In genomic region chr21:44832516-44833255, GRCh38 we compare ENCODE assay signal across 6 cellular contexts. TPM values are rescaled to one million over a fixed set of nuclear protein-coding genes. Genes with fewer than 3 reads are reported as not detected.
DNase-seq lines count a peak whose midpoint lies in the region; ATAC-seq, FAIRE-seq and TF ChIP-seq lines count a peak whose summit lies in the region.
"Not testable (repeated sequence)": the region's sequence is repeated elsewhere in the genome, so short reads cannot be mapped to it uniquely, and the experiment has no call there.

No MANE protein-coding gene starts in this region.

- ATAC-seq in GM12878: not testable (repeated sequence)

- not testable (repeated sequence) for H3K4me1 ChIP-seq in GM12878 (ENCODE audit: control insufficient read depth, insufficient read depth, low read length); mesenchymal stem cell (ENCODE audit: control insufficient read depth, insufficient read depth, low read depth, low read length)
- peaks cover 0 to 15% of the 10 kb centered on the region in 2 donors for H3K4me1 ChIP-seq in thyroid gland

- CTCF ChIA-PET in GM12878 (lab: Yijun Ruan, JAX): not testable (repeated sequence)

- TF ChIP-seq CTCF in GM12878 (IDR thresholded peaks at IDR 0.05 in 2 of 3, conservative IDR thresholded peaks at IDR 0.05 in 1 of 3; ENCODE audit: control insufficient read depth in 2 of 3, extremely low read depth in 1 of 3, insufficient read depth in 1 of 3, low read depth in 3 of 3, low read length in 3 of 3); thyroid gland (IDR thresholded peaks at IDR 0.05): not testable (repeated sequence)

- H2BK15ac ChIP-seq in mesenchymal stem cell (ENCODE audit: low read depth, poor library complexity, severe bottlenecking): peak overlapping the region; percentile 57

- not testable (repeated sequence) for H3K18ac ChIP-seq in mesenchymal stem cell (ENCODE audit: low read depth in 1 of 2, low read length in 2 of 2)

- WGBS in GM12878 (ENCODE audit: insufficient coverage, insufficient replicate concordance, low lambda C conversion rate, missing lambda C conversion rate): 78% methylated on average over 23 of the region's 23 CpGs
- 88% methylated on average over 23 of the region's 23 CpGs for WGBS in mesenchymal stem cell
- WGBS in thyroid gland, 2 donors: 55 to 59% methylated on average over 23 of the region's 23 CpGs

- H3K79me1 ChIP-seq in mesenchymal stem cell (replicated peaks; ENCODE audit: low read length, poor library complexity, severe bottlenecking): not testable (repeated sequence)

- TF ChIP-seq EP300 in GM12878 (IDR thresholded peaks at IDR 0.05; ENCODE audit: borderline replicate concordance in 1 of 2, control insufficient read depth in 1 of 2, low read depth in 2 of 2, low read length in 2 of 2): not testable (repeated sequence)

- not testable (repeated sequence) for FAIRE-seq in GM12878 (lab: Jason Lieb, UNC)

- not testable (repeated sequence) for TF ChIP-seq POLR2A in GM12878 (IDR thresholded peaks at IDR 0.05; ENCODE audit: low read depth, low read length); thyroid gland (IDR thresholded peaks at IDR 0.05)

- BruUV-seq in GM12878 (replicated peaks; lab: Mats Ljungman, UMichigan): not testable (repeated sequence)

- not testable (repeated sequence) for H3K27ac ChIP-seq in GM12878 (ENCODE audit: control insufficient read depth, insufficient read depth); mesenchymal stem cell (ENCODE audit: low read length, poor library complexity, severe bottlenecking); thyroid gland

- not testable (repeated sequence) for H3K4ac ChIP-seq in mesenchymal stem cell (ENCODE audit: low read depth in 1 of 2, low read length in 2 of 2)

- intact Hi-C loops in GM12878 (cut with micrococcal nuclease; ENCODE audit: unreplicated experiment); dendritic cell treated with granulocyte-macrophage colony-stimulating factor and Interleukin-4, amounts not matched to agents 40 ng/mL and 50 ng/mL, for 4 days (cut with micrococcal nuclease); thyroid gland (cut with DNase I): not testable (repeated sequence)

- H3K27ac Mint-ChIP-seq in activated T-cell treated with anti-CD3 and anti-CD28 coated beads, Interleukin-2, amount 50 U/mL, for 24 hours: peak overlapping the region; percentile 41
- H3K27ac Mint-ChIP-seq in dendritic cell treated with granulocyte-macrophage colony-stimulating factor and Interleukin-4, amounts not matched to agents 40 ng/mL and 50 ng/mL, for 4 days: peak overlapping the region; percentile 65

- H2BK5ac ChIP-seq in mesenchymal stem cell (ENCODE audit: low read depth, low read length, poor library complexity, severe bottlenecking): not testable (repeated sequence)

- not testable (repeated sequence) for H3K9ac ChIP-seq in GM12878 (ENCODE audit: control insufficient read depth, insufficient read depth, low read length); mesenchymal stem cell (ENCODE audit: low read length)

- H3K79me2 ChIP-seq in GM12878 (ENCODE audit: control insufficient read depth, insufficient read depth, low read length): not testable (repeated sequence)

- not testable (repeated sequence) for H3K4me3 ChIP-seq in GM12878; mesenchymal stem cell (ENCODE audit: insufficient read depth in 1 of 2, low read depth in 1 of 2, low read length in 2 of 2); thyroid gland (replicated peaks in 1 of 3)

- not testable (repeated sequence) for H3K27me3 Mint-ChIP-seq in activated T-cell treated with anti-CD3 and anti-CD28 coated beads, Interleukin-2, amount 50 U/mL, for 24 hours
- peaks cover 12% of the 10 kb centered on the region for H3K27me3 Mint-ChIP-seq in dendritic cell treated with granulocyte-macrophage colony-stimulating factor and Interleukin-4, amounts not matched to agents 40 ng/mL and 50 ng/mL, for 4 days

- SMC1A ChIA-PET in GM12878 (lab: Charles Lee; ENCODE audit: uncharacterized antibody, unreplicated experiment): not testable (repeated sequence)

- not testable (repeated sequence) for H2BK12ac ChIP-seq in mesenchymal stem cell (ENCODE audit: low read length in 2 of 2)

- not testable (repeated sequence) for H2BK120ac ChIP-seq in mesenchymal stem cell (ENCODE audit: low read depth, low read length)

- H3K4me1 Mint-ChIP-seq in activated T-cell treated with anti-CD3 and anti-CD28 coated beads, Interleukin-2, amount 50 U/mL, for 24 hours (ENCODE audit: low read depth): peaks cover 22% of the 10 kb centered on the region
- H3K4me1 Mint-ChIP-seq in dendritic cell treated with granulocyte-macrophage colony-stimulating factor and Interleukin-4, amounts not matched to agents 40 ng/mL and 50 ng/mL, for 4 days (ENCODE audit: low read depth): peaks cover 38% of the 10 kb centered on the region

- TF ChIP-seq RAD21 in GM12878 (IDR thresholded peaks at IDR 0.05; ENCODE audit: insufficient read depth, low read depth, low read length): not testable (repeated sequence)

- DNase-seq in MV-4-11 (lab: John Stamatoyannopoulos, UW) (peak; percentile 34), thyroid gland (peak; percentile 69 to 71)
- not testable (repeated sequence) for DNase-seq in activated T-cell treated with anti-CD3 and anti-CD28 coated beads, Interleukin-2, amount 50 U/mL, for 24 hours; GM12878 (ENCODE audit: low read depth, low spot score); mesenchymal stem cell

- RAD21 ChIA-PET in GM12878 (lab: Charles Lee; ENCODE audit: unreplicated experiment): not testable (repeated sequence)

- H3K9me3 ChIP-seq in GM12878 (replicated peaks; ENCODE audit: control insufficient read depth, insufficient read depth, low read length); thyroid gland: not testable (repeated sequence)
- H3K9me3 ChIP-seq in mesenchymal stem cell (ENCODE audit: control insufficient read depth, low read length): peaks cover 26% of the 10 kb centered on the region

- in situ Hi-C loops in GM12878 (cut with MboI): not testable (repeated sequence)

- H3K36me3 ChIP-seq in GM12878 (ENCODE audit: control insufficient read depth in 2 of 2, insufficient read depth in 2 of 2, low read length in 1 of 2); mesenchymal stem cell (ENCODE audit: control insufficient read depth in 1 of 2, insufficient read depth in 2 of 2, low read depth in 1 of 2, low read length in 2 of 2); thyroid gland: not testable (repeated sequence)

- H2AK5ac ChIP-seq in mesenchymal stem cell (ENCODE audit: low read length, severe bottlenecking): not testable (repeated sequence)

- H3K14ac ChIP-seq in mesenchymal stem cell (ENCODE audit: low read length in 2 of 2): not testable (repeated sequence)

- H4K20me1 ChIP-seq in GM12878 (ENCODE audit: control insufficient read depth, insufficient read depth): not testable (repeated sequence)

- not testable (repeated sequence) for H3K4me2 ChIP-seq in GM12878 (ENCODE audit: control insufficient read depth, insufficient read depth); mesenchymal stem cell (ENCODE audit: low read length, poor library complexity, severe bottlenecking)

- not testable (repeated sequence) for H3K27me3 ChIP-seq in GM12878 (replicated peaks in 1 of 2; ENCODE audit: control insufficient read depth in 2 of 2, insufficient read depth in 2 of 2, low read length in 1 of 2); thyroid gland
- peaks cover 12 to 24% of the 10 kb centered on the region in 2 experiments for H3K27me3 ChIP-seq in mesenchymal stem cell (ENCODE audit: control insufficient read depth in 1 of 2, insufficient read depth in 1 of 2, low read length in 2 of 2)

- not testable (repeated sequence) for H4K91ac ChIP-seq in mesenchymal stem cell (ENCODE audit: low read length)

- not testable (repeated sequence) for H3K4me3 Mint-ChIP-seq in activated T-cell treated with anti-CD3 and anti-CD28 coated beads, Interleukin-2, amount 50 U/mL, for 24 hours; dendritic cell treated with granulocyte-macrophage colony-stimulating factor and Interleukin-4, amounts not matched to agents 40 ng/mL and 50 ng/mL, for 4 days

- POLR2A ChIA-PET in GM12878 (lab: Charles Lee): not testable (repeated sequence)

- not testable (repeated sequence) for H3K23ac ChIP-seq in mesenchymal stem cell (ENCODE audit: low read length in 2 of 2)

- H3K36me3 Mint-ChIP-seq in activated T-cell treated with anti-CD3 and anti-CD28 coated beads, Interleukin-2, amount 50 U/mL, for 24 hours (ENCODE audit: low read depth); dendritic cell treated with granulocyte-macrophage colony-stimulating factor and Interleukin-4, amounts not matched to agents 40 ng/mL and 50 ng/mL, for 4 days (ENCODE audit: low read depth): not testable (repeated sequence)

- H4K8ac ChIP-seq in mesenchymal stem cell (ENCODE audit: low read length): not testable (repeated sequence)

- H3K9me3 Mint-ChIP-seq in activated T-cell treated with anti-CD3 and anti-CD28 coated beads, Interleukin-2, amount 50 U/mL, for 24 hours: not testable (repeated sequence)
- H3K9me3 Mint-ChIP-seq in dendritic cell treated with granulocyte-macrophage colony-stimulating factor and Interleukin-4, amounts not matched to agents 40 ng/mL and 50 ng/mL, for 4 days: peaks cover 20% of the 10 kb centered on the region

- H2AFZ ChIP-seq in GM12878 (ENCODE audit: control insufficient read depth, low read depth, low read length); mesenchymal stem cell (ENCODE audit: low read depth, low read length): not testable (repeated sequence)

RNA-seq across cellular contexts. Expression of gene SUMO3, which starts 14.8 kb away (rescaled TPM):
- 19.0 and 22.2 TPM in 2 replicates for total RNA-seq in GM12878 (2013; cell fraction: nucleolus; rRNA removed)
- total RNA-seq in GM12878 (2014; rRNA removed): 67.5 and 77.0 TPM in 2 replicates
- 70.3 and 74.3 TPM in 2 replicates for total RNA-seq in GM12878 (2014; rRNA removed; fragmentation: Illumina TruSeq; extraction: Trizol)
- 85.9 and 91.3 TPM in 2 replicates for total RNA-seq in GM12878 (2021)
- 60.5 TPM for polyA plus RNA-seq in GM12878 (2011; ENCODE audit: low read depth)
- 106 and 119 TPM in 2 replicates for polyA plus RNA-seq in GM12878 (2011; rRNA removed)
- 120 and 127 TPM in 2 replicates for polyA plus RNA-seq in GM12878 (2011; cell fraction: cytosol; rRNA removed)
- polyA plus RNA-seq in GM12878 (2011; cell fraction: nucleus; rRNA removed): 42.9 and 57.8 TPM in 2 replicates
- 70.8 and 81.7 TPM in 2 replicates for polyA plus RNA-seq in GM12878 (2012)
- polyA plus RNA-seq in GM12878 (2014; fragmentation: Illumina TruSeq; extraction: Trizol): 80.0 and 88.4 TPM in 2 replicates
- 10 to 100 TPM; 14.3 to 33.0 TPM for polyA plus RNA-seq in GM12878 (2014; fragmentation: Nextera tagmentation; extraction: Ambion mirVana)
- polyA plus RNA-seq in GM12878 (2014; rRNA removed): 91.3 and 98.3 TPM in 2 replicates
- 100 to 1,000 TPM; 164 TPM for polyA plus RNA-seq in GM12878 (2016; fragmentation: Nextera tagmentation; extraction: Ambion mirVana)
- 62.3 and 66.9 TPM in 2 replicates for polyA minus RNA-seq in GM12878 (2011; rRNA and poly(A)+ RNA removed)
- polyA minus RNA-seq in GM12878 (2011; cell fraction: cytosol; rRNA and poly(A)+ RNA removed): 31.8 and 32.6 TPM in 2 replicates
- 12.9 and 17.7 TPM in 2 replicates for polyA minus RNA-seq in GM12878 (2011; cell fraction: nucleus; rRNA and poly(A)+ RNA removed)
- 110 TPM for polyA plus RNA-seq in mesenchymal stem cell (2013, experiment 1 of 2)
- 108 TPM for polyA plus RNA-seq in mesenchymal stem cell (2013, experiment 2 of 2)
- total RNA-seq in thyroid gland: 100 to 1,000 TPM in 1 of 4 donors, 10 to 100 TPM in 3; 65.7 to 127 (median 87.8) TPM

RNA-seq across cellular contexts. Expression of gene UBE2G2, which starts 31.1 kb away (rescaled TPM):
- 187 and 192 TPM in 2 replicates for total RNA-seq in GM12878 (2013; cell fraction: nucleolus; rRNA removed)
- total RNA-seq in GM12878 (2014; rRNA removed) (75.6 and 82.3 TPM in 2 replicates), GM12878 (2014; rRNA removed; fragmentation: Illumina TruSeq; extraction: Trizol) (62.4 and 66.1 TPM in 2 replicates), GM12878 (2021) (71.0 and 76.1 TPM in 2 replicates), thyroid gland (100 to 1,000 TPM in 1 of 4 donors, 10 to 100 TPM in 3; 90.4 to 127 (median 95.3) TPM)
- polyA plus RNA-seq in GM12878 (2011; ENCODE audit: low read depth): 33.3 TPM
- polyA plus RNA-seq in GM12878 (2011; rRNA removed) (101 and 102 TPM in 2 replicates), GM12878 (2014; fragmentation: Illumina TruSeq; extraction: Trizol) (93.5 and 94.7 TPM in 2 replicates), GM12878 (2014; fragmentation: Nextera tagmentation; extraction: Ambion mirVana) (10 to 100 TPM; 27.0 to 32.0 TPM), GM12878 (2014; rRNA removed) (116 and 139 TPM in 2 replicates), GM12878 (2016; fragmentation: Nextera tagmentation; extraction: Ambion mirVana) (10 to 100 TPM; 72.7 to 79.2 TPM)
- 105 and 172 TPM in 2 replicates for polyA plus RNA-seq in GM12878 (2011; cell fraction: cytosol; rRNA removed)
- 131 and 160 TPM in 2 replicates for polyA plus RNA-seq in GM12878 (2011; cell fraction: nucleus; rRNA removed)
- polyA plus RNA-seq in GM12878 (2012): 45.8 and 68.2 TPM in 2 replicates
- 92.3 and 104 TPM in 2 replicates for polyA minus RNA-seq in GM12878 (2011; rRNA and poly(A)+ RNA removed)
- 30.3 and 33.2 TPM in 2 replicates for polyA minus RNA-seq in GM12878 (2011; cell fraction: cytosol; rRNA and poly(A)+ RNA removed)
- polyA minus RNA-seq in GM12878 (2011; cell fraction: nucleus; rRNA and poly(A)+ RNA removed): 43.4 and 64.4 TPM in 2 replicates
- polyA plus RNA-seq in mesenchymal stem cell (2013, experiment 1 of 2): 40.3 TPM
- polyA plus RNA-seq in mesenchymal stem cell (2013, experiment 2 of 2): 37.8 TPM

RNA-seq across cellular contexts. Expression of gene PTTG1IP, which starts 40.8 kb away (rescaled TPM):
- 40.3 and 40.4 TPM in 2 replicates for total RNA-seq in GM12878 (2013; cell fraction: nucleolus; rRNA removed)
- 46.9 and 48.0 TPM in 2 replicates for total RNA-seq in GM12878 (2014; rRNA removed)
- total RNA-seq in GM12878 (2014; rRNA removed; fragmentation: Illumina TruSeq; extraction: Trizol): 30.2 and 33.4 TPM in 2 replicates
- total RNA-seq in GM12878 (2021): 45.5 and 46.7 TPM in 2 replicates
- polyA plus RNA-seq in GM12878 (2011; ENCODE audit: low read depth): 19.6 TPM
- 44.2 and 49.2 TPM in 2 replicates for polyA plus RNA-seq in GM12878 (2011; rRNA removed)
- polyA plus RNA-seq in GM12878 (2011; cell fraction: cytosol; rRNA removed): 39.6 and 41.6 TPM in 2 replicates
- 46.1 and 56.8 TPM in 2 replicates for polyA plus RNA-seq in GM12878 (2011; cell fraction: nucleus; rRNA removed)
- polyA plus RNA-seq in GM12878 (2012): 28.3 and 33.6 TPM in 2 replicates
- polyA plus RNA-seq in GM12878 (2014; fragmentation: Illumina TruSeq; extraction: Trizol): 33.2 and 33.8 TPM in 2 replicates
- 10 to 100 TPM in 1 of 2 experiments, 1 to 10 TPM in 1; 2.4 to 10.4 TPM for polyA plus RNA-seq in GM12878 (2014; fragmentation: Nextera tagmentation; extraction: Ambion mirVana)
- polyA plus RNA-seq in GM12878 (2014; rRNA removed): 39.3 and 43.4 TPM in 2 replicates
- polyA plus RNA-seq in GM12878 (2016; fragmentation: Nextera tagmentation; extraction: Ambion mirVana): 10 to 100 TPM; 49.5 to 56.4 TPM
- 19.2 and 29.2 TPM in 2 replicates for polyA minus RNA-seq in GM12878 (2011; rRNA and poly(A)+ RNA removed)
- 16.7 and 22.1 TPM in 2 replicates for polyA minus RNA-seq in GM12878 (2011; cell fraction: cytosol; rRNA and poly(A)+ RNA removed)
- 11.8 and 15.6 TPM in 2 replicates for polyA minus RNA-seq in GM12878 (2011; cell fraction: nucleus; rRNA and poly(A)+ RNA removed)
- 262 TPM for polyA plus RNA-seq in mesenchymal stem cell (2013, experiment 1 of 2)
- 266 TPM for polyA plus RNA-seq in mesenchymal stem cell (2013, experiment 2 of 2)
- 100 to 1,000 TPM; 256 to 374 (median 309) TPM for total RNA-seq in thyroid gland

Comparison
In these comparisons a context has a peak if more than half of its experiments do, and no peak if none do; other contexts are left out.
1. RNA of gene PTTG1IP, which starts 40.8 kb away (total RNA-seq): 256 to 374 TPM in thyroid gland; 30.2 to 48.0 TPM in GM12878; every median in the first group is over 4 times any median in the second.